In the genomic region with DNA sequence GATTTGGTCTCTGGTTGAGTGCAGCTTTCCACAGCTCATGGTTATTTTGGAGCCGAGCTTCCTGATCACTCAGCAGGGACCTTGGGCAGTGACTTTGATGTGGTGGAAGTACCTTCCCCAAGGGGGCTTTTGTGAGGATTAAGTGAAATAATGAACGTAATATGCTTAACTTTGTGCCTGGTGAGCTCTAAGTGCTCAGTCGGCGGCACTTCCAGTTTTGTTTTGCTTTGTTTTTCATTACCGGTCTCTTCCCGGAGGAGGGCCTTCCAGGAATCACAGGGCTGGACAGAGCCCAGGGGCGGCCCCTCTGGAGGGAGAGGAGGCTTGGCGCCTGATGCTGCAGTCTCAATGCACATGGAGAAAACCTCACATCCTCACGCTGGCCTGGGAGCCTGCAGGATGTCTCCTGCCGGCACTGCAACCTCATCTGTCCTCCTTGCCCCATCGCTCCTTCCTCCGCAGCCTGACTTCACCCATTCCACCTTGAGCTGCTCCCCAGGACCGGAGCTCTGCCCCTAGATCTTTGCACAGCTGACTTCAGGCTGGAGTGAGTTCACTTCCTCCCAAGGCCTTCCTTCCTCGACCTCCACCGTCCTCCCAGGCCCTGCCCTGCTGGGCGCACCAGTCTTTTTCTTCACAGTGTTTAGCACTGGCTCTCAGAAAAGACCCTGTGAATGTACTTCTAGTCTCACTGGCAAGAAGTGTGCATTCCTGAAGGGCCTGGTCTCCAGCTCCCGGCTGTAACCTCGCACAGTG, we compare ENCODE assay signal across 9 cellular contexts. TPM values are rescaled to one million over a fixed set of nuclear protein-coding genes. Genes with fewer than 3 reads are reported as not detected.
DNase-seq lines count a peak whose midpoint lies in the region; ATAC-seq and TF ChIP-seq lines count a peak whose summit lies in the region.
"Had no signal": no experiment of that assay in that cellular context is flagged by ENCODE, and none has a peak within 500 bp of the region (broad histone marks: within the 10 kb centered on the region; RNA-seq: fewer than 3 reads in every experiment).

No MANE protein-coding gene starts in this region.

- peak overlapping the region; percentile 85 for H3K27ac ChIP-seq in CD4-positive, alpha-beta T cell (ENCODE audit: low read depth, low read length)
- H3K27ac ChIP-seq: HL-60 had no signal

- no peak for TF ChIP-seq POLR2A in GM18505 (IDR thresholded peaks at IDR 0.05; ENCODE audit: borderline replicate concordance, extremely low read depth, insufficient read depth, insufficient read length)

- H3K4me1 Mint-ChIP-seq in CD4-positive, alpha-beta T cell (ENCODE audit: low read depth) = peaks cover 79% of the 10 kb centered on the region
- H3K4me1 Mint-ChIP-seq in MCF 10A (ENCODE audit: insufficient read depth, unreplicated experiment) = peaks cover 25% of the 10 kb centered on the region

- no peaks in the 10 kb centered on the region for H3K27me3 ChIP-seq in CD4-positive, alpha-beta T cell (ENCODE audit: control insufficient read depth, insufficient read depth, low read length)
- no peaks in the 10 kb centered on the region for H3K27me3 ChIP-seq in kidney epithelial cell (ENCODE audit: control insufficient read depth, insufficient read depth, low read length)

- H3K4me3 Mint-ChIP-seq in CD4-positive, alpha-beta T cell = peak overlapping the region; percentile 93
- H3K4me3 Mint-ChIP-seq in MCF 10A (ENCODE audit: unreplicated experiment) = peak overlapping the region; percentile 76

- H3K27ac Mint-ChIP-seq in CD4-positive, alpha-beta T cell = peak overlapping the region; percentile 98
- H3K27ac Mint-ChIP-seq in MCF 10A (ENCODE audit: low read depth, unreplicated experiment) = no peak overlapping the region

- no peak for TF ChIP-seq CTCF in CD4-positive, alpha-beta T cell (IDR thresholded peaks at IDR 0.05)
- TF ChIP-seq CTCF in MCF 10A (IDR thresholded peaks at IDR 0.05; ENCODE audit: unreplicated experiment) (no peak), kidney epithelial cell (IDR thresholded peaks at IDR 0.05; ENCODE audit: insufficient read depth, low read length, poor library complexity, severe bottlenecking) (no peak)

- H3K9me3 Mint-ChIP-seq in CD4-positive, alpha-beta T cell = no peaks in the 10 kb centered on the region
- H3K9me3 Mint-ChIP-seq in MCF 10A (ENCODE audit: unreplicated experiment) = no peaks in the 10 kb centered on the region

- intact Hi-C loops in CD4-positive, alpha-beta T cell (cut with DNase I, micrococcal nuclease) = loop anchor here in 1 of 2 experiments (5.0 to 10.0 kb wide), 2 partner anchors 145 to 1872 kb away; a partner anchor contains a TSS
- intact Hi-C loops in MCF 10A (cut with micrococcal nuclease) = no loop called here

- BruUV-seq in MCF 10A (replicated peaks; lab: Mats Ljungman, UMichigan) = no TSS peak

- peak overlapping the region; percentile 82 for H3K4me3 ChIP-seq in kidney epithelial cell (ENCODE audit: low read depth, low read length)

- POLR2A ChIA-PET in CD4-positive, alpha-beta T cell (lab: Charles Lee) = interaction anchor here (0.9 to 5.7 kb wide), 10 partner anchors 11 to 171 kb away, joined by 3 to 104 read pairs (median 7); a partner anchor contains a TSS
- POLR2A ChIA-PET in MCF 10A (lab: Yijun Ruan, JAX) = interaction anchor here (1.3 kb wide), 1 partner anchor 21 kb away, joined by 3 read pairs; no protein-coding TSS in a partner anchor

- H3K36me3 ChIP-seq in kidney epithelial cell (ENCODE audit: control insufficient read depth, insufficient read depth, low read length) = no peaks in the 10 kb centered on the region

- H3K36me3 Mint-ChIP-seq in CD4-positive, alpha-beta T cell (ENCODE audit: low read depth) = peaks cover 37% of the 10 kb centered on the region
- peaks cover 10% of the 10 kb centered on the region for H3K36me3 Mint-ChIP-seq in MCF 10A (ENCODE audit: insufficient read depth, unreplicated experiment)

- CTCF ChIA-PET in CD4-positive, alpha-beta T cell (lab: Charles Lee) = interaction anchor here (1.0 to 5.5 kb wide), 5 partner anchors 14 to 56 kb away, joined by 3 to 33 read pairs (median 21); a partner anchor contains a TSS
- CTCF ChIA-PET in MCF 10A (lab: Yijun Ruan, JAX) = interaction anchor here (0.6 to 1.4 kb wide), 4 partner anchors 50 to 482 kb away, joined by 3 to 9 read pairs (median 4); no protein-coding TSS in a partner anchor

- no peaks in the 10 kb centered on the region for H3K27me3 Mint-ChIP-seq in CD4-positive, alpha-beta T cell
- no peaks in the 10 kb centered on the region for H3K27me3 Mint-ChIP-seq in MCF 10A (ENCODE audit: insufficient read depth, unreplicated experiment)

- no peak for ATAC-seq in CD4-positive, alpha-beta T cell (ENCODE audit: poor library complexity)
- ATAC-seq in GM18505 (IDR thresholded peaks at IDR 0.05; ENCODE audit: unreplicated experiment) = no peak
- no peak for ATAC-seq in HG03280 (IDR thresholded peaks at IDR 0.05; ENCODE audit: unreplicated experiment)

- no peaks in the 10 kb centered on the region for H3K9me3 ChIP-seq in CD4-positive, alpha-beta T cell (ENCODE audit: control insufficient read depth, low read length)

- DNase-seq in CD4-positive, alpha-beta T cell = peak in 2 of 10 experiments; percentile 23 to 38
- DNase-seq in NCI-H226 (peak; percentile 47), MCF 10A (ENCODE audit: unreplicated experiment) (no peak), kidney epithelial cell (ENCODE audit: low read depth) (no peak)
- DNase-seq in stimulated activated CD8-positive, alpha-beta memory T cell treated with anti-CD3 and anti-CD28 coated beads, Interleukin-4, amount 100 ng/mL, for 48 hours = peak; percentile 49
- DNase-seq in central memory CD4-positive, alpha-beta T cell = no peak

RNA-seq across cellular contexts. Expression of a gene that starts 1.6 kb away (rescaled TPM):
- 10 to 100 TPM; 37.5 to 41.0 TPM for total RNA-seq in CD4-positive, alpha-beta T cell
- total RNA-seq in MCF 10A (2022) (2.9 and 9.6 TPM in 2 replicates), kidney epithelial cell (59.0 and 70.3 TPM in 2 replicates)

RNA-seq across cellular contexts. Expression of a gene that starts 48.2 kb away (rescaled TPM):
- total RNA-seq in CD4-positive, alpha-beta T cell = 1 to 10 TPM; 7.7 TPM
- 20.2 and 21.6 TPM in 2 replicates for total RNA-seq in MCF 10A (2022)
- 39.8 and 39.9 TPM in 2 replicates for total RNA-seq in kidney epithelial cell

Comparison
In these comparisons a context has a peak if more than half of its experiments do, and no peak if none do; other contexts are left out.
1. DNase-seq: peak in NCI-H226 (single experiment) and stimulated activated CD8-positive, alpha-beta memory T cell treated with anti-CD3 and anti-CD28 coated beads, Interleukin-4, amount 100 ng/mL, for 48 hours (single experiment); none in MCF 10A (single experiment), kidney epithelial cell (single experiment) and central memory CD4-positive, alpha-beta T cell (single experiment).